In the genomic region with DNA sequence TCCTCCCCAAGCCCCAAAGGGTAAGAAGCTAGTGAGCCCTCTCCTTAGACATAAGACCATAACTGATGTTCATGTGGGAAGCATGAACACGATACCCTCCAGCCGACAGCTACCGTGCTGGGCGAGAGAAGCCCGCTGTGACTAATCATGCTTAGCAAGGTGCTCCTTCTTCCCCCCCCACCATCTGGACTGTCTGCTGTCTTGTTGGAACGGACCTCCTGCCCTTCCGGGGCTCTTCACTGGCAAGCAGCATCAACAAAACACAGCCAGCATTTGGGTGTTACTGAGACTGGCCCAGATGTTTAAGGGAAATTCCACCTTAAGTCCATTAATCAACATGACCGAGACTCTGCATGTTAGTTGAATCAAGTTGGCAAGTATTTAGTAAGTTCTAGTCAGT, we compare ENCODE assay signal across 1 cellular context.
TF ChIP-seq lines count a peak whose summit lies in the region.

No MANE protein-coding gene starts in this region.

TF ChIP-seq in H1, 55 proteins besides CTCF, POLR2A, EP300 and RAD21:
- TF ChIP-seq TBP (IDR thresholded peaks at IDR 0.05; ENCODE audit: low read depth, low read length) (no peak), CREB1 (IDR thresholded peaks at IDR 0.05) (no peak)
- TF ChIP-seq, protein P1, sequence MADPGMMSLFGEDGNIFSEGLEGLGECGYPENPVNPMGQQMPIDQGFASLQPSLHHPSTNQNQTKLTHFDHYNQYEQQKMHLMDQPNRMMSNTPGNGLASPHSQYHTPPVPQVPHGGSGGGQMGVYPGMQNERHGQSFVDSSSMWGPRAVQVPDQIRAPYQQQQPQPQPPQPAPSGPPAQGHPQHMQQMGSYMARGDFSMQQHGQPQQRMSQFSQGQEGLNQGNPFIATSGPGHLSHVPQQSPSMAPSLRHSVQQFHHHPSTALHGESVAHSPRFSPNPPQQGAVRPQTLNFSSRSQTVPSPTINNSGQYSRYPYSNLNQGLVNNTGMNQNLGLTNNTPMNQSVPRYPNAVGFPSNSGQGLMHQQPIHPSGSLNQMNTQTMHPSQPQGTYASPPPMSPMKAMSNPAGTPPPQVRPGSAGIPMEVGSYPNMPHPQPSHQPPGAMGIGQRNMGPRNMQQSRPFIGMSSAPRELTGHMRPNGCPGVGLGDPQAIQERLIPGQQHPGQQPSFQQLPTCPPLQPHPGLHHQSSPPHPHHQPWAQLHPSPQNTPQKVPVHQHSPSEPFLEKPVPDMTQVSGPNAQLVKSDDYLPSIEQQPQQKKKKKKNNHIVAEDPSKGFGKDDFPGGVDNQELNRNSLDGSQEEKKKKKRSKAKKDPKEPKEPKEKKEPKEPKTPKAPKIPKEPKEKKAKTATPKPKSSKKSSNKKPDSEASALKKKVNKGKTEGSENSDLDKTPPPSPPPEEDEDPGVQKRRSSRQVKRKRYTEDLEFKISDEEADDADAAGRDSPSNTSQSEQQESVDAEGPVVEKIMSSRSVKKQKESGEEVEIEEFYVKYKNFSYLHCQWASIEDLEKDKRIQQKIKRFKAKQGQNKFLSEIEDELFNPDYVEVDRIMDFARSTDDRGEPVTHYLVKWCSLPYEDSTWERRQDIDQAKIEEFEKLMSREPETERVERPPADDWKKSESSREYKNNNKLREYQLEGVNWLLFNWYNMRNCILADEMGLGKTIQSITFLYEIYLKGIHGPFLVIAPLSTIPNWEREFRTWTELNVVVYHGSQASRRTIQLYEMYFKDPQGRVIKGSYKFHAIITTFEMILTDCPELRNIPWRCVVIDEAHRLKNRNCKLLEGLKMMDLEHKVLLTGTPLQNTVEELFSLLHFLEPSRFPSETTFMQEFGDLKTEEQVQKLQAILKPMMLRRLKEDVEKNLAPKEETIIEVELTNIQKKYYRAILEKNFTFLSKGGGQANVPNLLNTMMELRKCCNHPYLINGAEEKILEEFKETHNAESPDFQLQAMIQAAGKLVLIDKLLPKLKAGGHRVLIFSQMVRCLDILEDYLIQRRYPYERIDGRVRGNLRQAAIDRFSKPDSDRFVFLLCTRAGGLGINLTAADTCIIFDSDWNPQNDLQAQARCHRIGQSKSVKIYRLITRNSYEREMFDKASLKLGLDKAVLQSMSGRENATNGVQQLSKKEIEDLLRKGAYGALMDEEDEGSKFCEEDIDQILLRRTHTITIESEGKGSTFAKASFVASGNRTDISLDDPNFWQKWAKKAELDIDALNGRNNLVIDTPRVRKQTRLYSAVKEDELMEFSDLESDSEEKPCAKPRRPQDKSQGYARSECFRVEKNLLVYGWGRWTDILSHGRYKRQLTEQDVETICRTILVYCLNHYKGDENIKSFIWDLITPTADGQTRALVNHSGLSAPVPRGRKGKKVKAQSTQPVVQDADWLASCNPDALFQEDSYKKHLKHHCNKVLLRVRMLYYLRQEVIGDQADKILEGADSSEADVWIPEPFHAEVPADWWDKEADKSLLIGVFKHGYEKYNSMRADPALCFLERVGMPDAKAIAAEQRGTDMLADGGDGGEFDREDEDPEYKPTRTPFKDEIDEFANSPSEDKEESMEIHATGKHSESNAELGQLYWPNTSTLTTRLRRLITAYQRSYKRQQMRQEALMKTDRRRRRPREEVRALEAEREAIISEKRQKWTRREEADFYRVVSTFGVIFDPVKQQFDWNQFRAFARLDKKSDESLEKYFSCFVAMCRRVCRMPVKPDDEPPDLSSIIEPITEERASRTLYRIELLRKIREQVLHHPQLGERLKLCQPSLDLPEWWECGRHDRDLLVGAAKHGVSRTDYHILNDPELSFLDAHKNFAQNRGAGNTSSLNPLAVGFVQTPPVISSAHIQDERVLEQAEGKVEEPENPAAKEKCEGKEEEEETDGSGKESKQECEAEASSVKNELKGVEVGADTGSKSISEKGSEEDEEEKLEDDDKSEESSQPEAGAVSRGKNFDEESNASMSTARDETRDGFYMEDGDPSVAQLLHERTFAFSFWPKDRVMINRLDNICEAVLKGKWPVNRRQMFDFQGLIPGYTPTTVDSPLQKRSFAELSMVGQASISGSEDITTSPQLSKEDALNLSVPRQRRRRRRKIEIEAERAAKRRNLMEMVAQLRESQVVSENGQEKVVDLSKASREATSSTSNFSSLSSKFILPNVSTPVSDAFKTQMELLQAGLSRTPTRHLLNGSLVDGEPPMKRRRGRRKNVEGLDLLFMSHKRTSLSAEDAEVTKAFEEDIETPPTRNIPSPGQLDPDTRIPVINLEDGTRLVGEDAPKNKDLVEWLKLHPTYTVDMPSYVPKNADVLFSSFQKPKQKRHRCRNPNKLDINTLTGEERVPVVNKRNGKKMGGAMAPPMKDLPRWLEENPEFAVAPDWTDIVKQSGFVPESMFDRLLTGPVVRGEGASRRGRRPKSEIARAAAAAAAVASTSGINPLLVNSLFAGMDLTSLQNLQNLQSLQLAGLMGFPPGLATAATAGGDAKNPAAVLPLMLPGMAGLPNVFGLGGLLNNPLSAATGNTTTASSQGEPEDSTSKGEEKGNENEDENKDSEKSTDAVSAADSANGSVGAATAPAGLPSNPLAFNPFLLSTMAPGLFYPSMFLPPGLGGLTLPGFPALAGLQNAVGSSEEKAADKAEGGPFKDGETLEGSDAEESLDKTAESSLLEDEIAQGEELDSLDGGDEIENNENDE (IDR thresholded peaks at IDR 0.05; ENCODE audit: insufficient replicate concordance, low read length) = no peak
